Comparison of ENCODE assay signal across 8 cellular contexts in the genomic region with DNA sequence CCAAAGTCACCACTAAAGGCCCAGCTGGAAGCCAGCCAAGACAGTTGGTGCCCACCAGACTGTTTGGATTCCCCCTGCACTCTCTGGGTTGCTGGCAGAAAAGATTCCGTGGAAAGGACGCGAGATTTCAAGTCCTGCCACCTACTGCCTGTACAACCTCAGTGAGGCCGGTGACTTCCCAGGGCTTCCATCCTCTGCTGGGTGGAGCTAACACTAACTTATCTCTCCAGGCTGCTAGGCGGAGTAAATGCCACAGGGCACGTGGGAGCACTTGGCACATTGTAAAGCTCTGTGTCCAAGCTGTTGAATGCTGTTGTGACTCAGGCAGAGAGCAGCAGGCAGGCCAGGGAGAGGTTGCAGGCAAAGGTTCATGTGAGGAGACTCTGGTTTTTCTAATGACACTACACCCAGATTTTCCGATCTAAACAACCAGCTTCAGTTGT. TPM values are rescaled to one million over a fixed set of nuclear protein-coding genes. Genes with fewer than 3 reads are reported as not detected.
A peak's percentile ranks its signal among the peaks of the same experiment; 100 is the strongest.
DNase-seq lines count a peak whose midpoint lies in the region; ATAC-seq lines count a peak whose summit lies in the region.

No MANE protein-coding gene starts in this region.

- H3K9me3 ChIP-seq in mesodermal cell (ENCODE audit: control insufficient read depth, low read length) = no peaks in the 10 kb centered on the region

- ATAC-seq in GM18502 (IDR thresholded peaks at IDR 0.05; ENCODE audit: poor library complexity, unreplicated experiment) (no peak), GM18873 (IDR thresholded peaks at IDR 0.05; ENCODE audit: low FRiP score, unreplicated experiment) (no peak), GM18511 (IDR thresholded peaks at IDR 0.05; ENCODE audit: unreplicated experiment) (no peak)

- peaks cover 31% of the 10 kb centered on the region for H3K4me1 ChIP-seq in mesodermal cell (ENCODE audit: control insufficient read depth, insufficient read depth, low read length, poor library complexity, severe bottlenecking)

- peak; percentile 93 for DNase-seq in DMS79 treated with DMSO at 0.1 percent for 48 hours (lab: John Stamatoyannopoulos, UW)
- peak; percentile 96 for DNase-seq in NCI-H446 treated with DMSO at 0.1 percent for 48 hours (lab: John Stamatoyannopoulos, UW)
- DNase-seq in dedifferentiated amniotic fluid mesenchymal stem cell (ENCODE audit: extremely low spot score) = peak; percentile 98
- no peak for DNase-seq in stimulated activated CD4-positive, alpha-beta T cell treated with anti-CD3 and anti-CD28 coated beads, Interleukin-4, amount 100 ng/mL, for 4 hours

- WGBS in mesodermal cell (ENCODE audit: insufficient coverage in 2 of 2), 2 experiments = 69 to 74% methylated on average over 4 to 6 of the region's 7 CpGs

- H3K36me3 ChIP-seq in mesodermal cell (ENCODE audit: control insufficient read depth, insufficient read depth, low read length) = no peaks in the 10 kb centered on the region

- no peak overlapping the region for H3K4me3 ChIP-seq in mesodermal cell (ENCODE audit: extremely low read depth, insufficient read depth, low read length, poor library complexity, severe bottlenecking)

- H3K27ac ChIP-seq in mesodermal cell (ENCODE audit: low read depth, low read length, severe bottlenecking) = peak overlapping the region; percentile 29

RNA-seq across cellular contexts. Expression of a gene that starts 50.9 kb away (rescaled TPM):
- polyA plus RNA-seq in mesodermal cell (2013, experiment 1 of 2) = 13.9 TPM
- 14.9 TPM for polyA plus RNA-seq in mesodermal cell (2013, experiment 2 of 2)

Comparison
In these comparisons a context has a peak if more than half of its experiments do, and no peak if none do; other contexts are left out.
1. DNase-seq: peak in DMS79 treated with DMSO at 0.1 percent for 48 hours (single experiment), NCI-H446 treated with DMSO at 0.1 percent for 48 hours (single experiment) and dedifferentiated amniotic fluid mesenchymal stem cell (single experiment); none in stimulated activated CD4-positive, alpha-beta T cell treated with anti-CD3 and anti-CD28 coated beads, Interleukin-4, amount 100 ng/mL, for 4 hours (0 of 2).